9 cellular contexts compared by ENCODE assay signal in the genomic region with DNA sequence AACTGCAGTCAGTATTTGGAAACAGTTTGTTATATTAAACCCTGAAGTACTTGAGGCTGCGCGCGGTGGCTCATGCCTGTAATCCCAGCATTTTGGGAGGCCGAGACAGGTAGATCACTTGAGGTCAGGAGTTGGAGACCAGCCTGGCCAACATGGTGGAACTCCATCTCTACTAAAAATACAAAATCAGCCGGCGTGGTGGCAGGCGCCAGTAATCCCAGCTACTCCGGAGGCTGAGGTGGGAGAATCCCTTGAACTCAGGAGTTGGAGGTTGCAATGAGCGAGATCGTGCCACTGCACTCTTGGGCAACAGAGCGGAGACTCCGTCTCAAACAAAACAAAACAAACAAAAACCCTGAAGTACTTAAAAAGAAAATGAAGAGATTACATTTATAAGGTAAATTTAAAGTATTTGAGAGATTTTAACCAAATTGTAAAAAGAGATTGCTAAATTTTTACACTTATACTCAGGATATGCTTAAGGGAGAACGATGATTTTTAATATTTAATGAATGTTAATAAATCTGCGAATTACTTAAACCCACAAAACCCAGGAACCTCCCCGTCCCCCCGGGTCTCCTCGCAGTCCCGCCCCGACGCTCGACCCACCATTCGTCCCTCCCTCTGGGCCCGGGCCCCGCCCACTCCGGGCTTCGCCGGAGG. TPM values are rescaled to one million over a fixed set of nuclear protein-coding genes. Genes with fewer than 3 reads are reported as not detected.
DNase-seq lines count a peak whose midpoint lies in the region; TF ChIP-seq lines count a peak whose summit lies in the region.
"Had no signal": no experiment of that assay in that cellular context is flagged by ENCODE, and none has a peak within 500 bp of the region (broad histone marks: within the 10 kb centered on the region; RNA-seq: fewer than 3 reads in every experiment).

No MANE protein-coding gene starts in this region.

- no peaks in the 10 kb centered on the region for H3K27me3 Mint-ChIP-seq in nephron (ENCODE audit: low read depth)

- H3K4me1 ChIP-seq in colonic mucosa: peaks cover 8% of the 10 kb centered on the region

- POLR2A ChIA-PET in BJ (lab: Charles Lee): no interaction called here

- H3K9ac ChIP-seq in colonic mucosa (ENCODE audit: low read depth in 2 of 2, low read length in 2 of 2): peak overlapping the region in 1 of 2 donors; percentile 35

- H3K36me3 Mint-ChIP-seq in nephron (ENCODE audit: low read depth): peaks cover 28% of the 10 kb centered on the region

- peak overlapping the region; percentile 74 for H3K27ac ChIP-seq in colonic mucosa

- intact Hi-C loops in colonic mucosa (cut with DNase I): no loop called here

- H3K27me3 ChIP-seq in BJ (ENCODE audit: control insufficient read depth, insufficient read depth, low read length) (no peaks in the 10 kb centered on the region), colonic mucosa (no peaks in the 10 kb centered on the region)

- H3K4me3 ChIP-seq in BJ (ENCODE audit: low read depth, low read length): peak overlapping the region; percentile 94
- H3K4me3 ChIP-seq in LNCaP clone FGC (ENCODE audit: low read depth, low read length): peak overlapping the region; percentile 89
- peak overlapping the region; percentile 59 for H3K4me3 ChIP-seq in colonic mucosa

- DNase-seq in BJ (ENCODE audit: low read depth): no peak
- DNase-seq in LNCaP clone FGC (ENCODE audit: low read depth): no peak
- no peak for DNase-seq in colonic mucosa
- DNase-seq in Kasumi-1 (lab: John Stamatoyannopoulos, UW): no peak
- DNase-seq in epidermal melanocyte (ENCODE audit: insufficient read length, low spot score): no peak
- no peak for DNase-seq in H4 (ENCODE audit: low spot score)
- DNase-seq in inferior parietal cortex (ENCODE audit: extremely low spot score): no peak

- no peaks in the 10 kb centered on the region for H3K9me3 ChIP-seq in colonic mucosa

- TF ChIP-seq CTCF in BJ (IDR thresholded peaks at IDR 0.05; ENCODE audit: insufficient read depth, low read depth, low read length) (no peak), LNCaP clone FGC (IDR thresholded peaks at IDR 0.05; ENCODE audit: control insufficient read depth, extremely low read depth, insufficient read depth) (no peak), colonic mucosa (IDR thresholded peaks at IDR 0.05) (no peak), nephron (IDR thresholded peaks at IDR 0.05; ENCODE audit: unreplicated experiment in 3 of 3) (no peak)

- H3K9me3 Mint-ChIP-seq in nephron: no peaks in the 10 kb centered on the region

- H3K4me3 Mint-ChIP-seq in nephron: peak overlapping the region; percentile 98 to 99 (median 98)

- CTCF ChIA-PET in BJ (lab: Yijun Ruan, JAX): no interaction called here

- H3K36me3 ChIP-seq in BJ (ENCODE audit: control insufficient read depth, insufficient read depth, low read length): peaks cover 7% of the 10 kb centered on the region
- H3K36me3 ChIP-seq in colonic mucosa: peaks cover 3% of the 10 kb centered on the region

- H3K4me1 Mint-ChIP-seq in nephron: peaks cover 5% of the 10 kb centered on the region

- peak overlapping the region; percentile 51 to 92 (median 89) for H3K27ac Mint-ChIP-seq in nephron

RNA-seq across cellular contexts. Expression of gene MTG1, which starts 0.4 kb away (rescaled TPM):
- polyA plus RNA-seq in BJ (2011; rRNA removed): 30.9 and 38.1 TPM in 2 replicates
- 25.7 and 41.5 TPM in 2 replicates for polyA minus RNA-seq in BJ (2011; rRNA and poly(A)+ RNA removed)
- 10 to 100 TPM; 31.2 to 59.5 TPM for total RNA-seq in colonic mucosa
- total RNA-seq in H4 (2014; rRNA removed; shearing (Covaris generic)): 22.5 and 25.7 TPM in 2 replicates

RNA-seq across cellular contexts. Expression of gene PAOX, which starts 14.5 kb away (rescaled TPM):
- polyA plus RNA-seq in BJ (2011; rRNA removed): 3.5 and 4.5 TPM in 2 replicates
- 2.4 and 3.7 TPM in 2 replicates for polyA minus RNA-seq in BJ (2011; rRNA and poly(A)+ RNA removed)
- 1 to 10 TPM; 3.5 to 5.8 TPM for total RNA-seq in colonic mucosa
- total RNA-seq in H4 (2014; rRNA removed; shearing (Covaris generic)): not detected in 2 replicates

RNA-seq across cellular contexts. Expression of gene ECHS1, which starts 20.4 kb away (rescaled TPM):
- 41.7 and 63.9 TPM in 2 replicates for polyA plus RNA-seq in BJ (2011; rRNA removed)
- polyA minus RNA-seq in BJ (2011; rRNA and poly(A)+ RNA removed): 30.2 and 40.7 TPM in 2 replicates
- 100 to 1,000 TPM; 188 to 214 TPM for total RNA-seq in colonic mucosa
- 148 and 156 TPM in 2 replicates for total RNA-seq in H4 (2014; rRNA removed; shearing (Covaris generic))

RNA-seq across cellular contexts. Expression of gene SPRN, which starts 30.9 kb away (rescaled TPM):
- polyA plus RNA-seq in BJ (2011; rRNA removed): 1.8 and 3.0 TPM in 2 replicates
- polyA minus RNA-seq in BJ (2011; rRNA and poly(A)+ RNA removed): 1.1 and 1.9 TPM in 2 replicates
- not detected for total RNA-seq in colonic mucosa
- total RNA-seq in H4 (2014; rRNA removed; shearing (Covaris generic)): not detected in 2 replicates
- total RNA-seq: aorta had no signal

RNA-seq across cellular contexts. Expression of gene FUOM, which starts 35.7 kb away (rescaled TPM):
- 40.6 and 49.8 TPM in 2 replicates for polyA plus RNA-seq in BJ (2011; rRNA removed)
- polyA minus RNA-seq in BJ (2011; rRNA and poly(A)+ RNA removed): 6.6 and 7.2 TPM in 2 replicates
- 10 to 100 TPM; 16.9 to 23.3 TPM for total RNA-seq in colonic mucosa
- 4.7 and 10.4 TPM in 2 replicates for total RNA-seq in H4 (2014; rRNA removed; shearing (Covaris generic))
